In genomic region chr15:47196057-47196456, GRCh38 we compare ENCODE assay signal across 8 cellular contexts.
DNase-seq lines count a peak whose midpoint lies in the region; ATAC-seq, FAIRE-seq and TF ChIP-seq lines count a peak whose summit lies in the region.

No MANE protein-coding gene starts in this region.

- no peak for FAIRE-seq in RCC 7860 (lab: Jason Lieb, UNC)

- H3K36me3 ChIP-seq in GM06990 (ENCODE audit: control insufficient read depth, insufficient read depth, low read length) (no peaks in the 10 kb centered on the region), HAP-1 (replicated peaks) (no peaks in the 10 kb centered on the region), MG63 (no peaks in the 10 kb centered on the region)

- no peaks in the 10 kb centered on the region for H3K27me3 ChIP-seq in GM06990 (replicated peaks; ENCODE audit: control insufficient read depth, insufficient read depth, low read length)
- H3K27me3 ChIP-seq in HAP-1 (ENCODE audit: low read depth) = no peaks in the 10 kb centered on the region
- 0 out of 2 replicates have a peak, but pooled peaks cover 5% of the 10 kb centered on the region for H3K27me3 ChIP-seq in MG63
- H3K27me3 ChIP-seq in right cardiac atrium (ENCODE audit: control insufficient read depth, insufficient read depth) = peaks cover 3% of the 10 kb centered on the region

- H3K4me1 ChIP-seq in HAP-1 = no peaks in the 10 kb centered on the region
- H3K4me1 ChIP-seq in right cardiac atrium (ENCODE audit: control insufficient read depth, insufficient read depth, low read length) = no peaks in the 10 kb centered on the region

- peak; percentile 81 for TF ChIP-seq CTCF in GM06990 (IDR thresholded peaks at IDR 0.05; ENCODE audit: insufficient read depth, low read length, poor library complexity, severe bottlenecking)

- ATAC-seq in right cardiac atrium (peak; percentile 95 to 97), GM21717 (IDR thresholded peaks at IDR 0.05; ENCODE audit: unreplicated experiment) (no peak)

- DNase-seq in GM06990 (ENCODE audit: extremely low read depth, insufficient read length) (no peak), HAP-1 (ENCODE audit: low spot score in 2 of 2) (peak; percentile 69 to 76), MG63 (peak; percentile 76), RCC 7860 (ENCODE audit: low spot score) (peak; percentile 41), amniotic stem cell (lab: John Stamatoyannopoulos, UW) (peak; percentile 85), right cardiac atrium (peak; percentile 77 to 88 (median 87)), retina (peak; percentile 72)

- H3K4me3 ChIP-seq in GM06990 (replicated peaks; ENCODE audit: low read depth, low read length) (no peak overlapping the region), HAP-1 (no peak overlapping the region), MG63 (no peak overlapping the region), right cardiac atrium (ENCODE audit: low read length) (no peak overlapping the region)

- in situ Hi-C loops in HAP-1 (cut with MboI; ENCODE audit: low sequenced_read_pairs) = no loop called here

- intact Hi-C loops in right cardiac atrium (cut with DNase I) = loop anchor here in 2 of 4 donors (2.0 to 10.0 kb wide), 5 partner anchors 519 to 1089 kb away; partner anchors contain the start of gene SEMA6D (in 1 of the 2)

- H3K27ac ChIP-seq in right cardiac atrium (ENCODE audit: low read length) = no peak overlapping the region

- under 1% methylated on average over 4 of the region's 4 CpGs for WGBS in right cardiac atrium

- no peaks in the 10 kb centered on the region for H3K9me3 ChIP-seq in HAP-1
- H3K9me3 ChIP-seq in MG63 = no peaks in the 10 kb centered on the region
- H3K9me3 ChIP-seq in right cardiac atrium (ENCODE audit: control insufficient read depth, low read length) = no peaks in the 10 kb centered on the region
